In genomic region chr18:13801260-13801601, GRCh38 we compare ENCODE assay signal across 9 cellular contexts. TPM values are rescaled to one million over a fixed set of nuclear protein-coding genes. Genes with fewer than 3 reads are reported as not detected.
DNase-seq lines count a peak whose midpoint lies in the region; ATAC-seq, FAIRE-seq and TF ChIP-seq lines count a peak whose summit lies in the region.
"Had no signal": no experiment of that assay in that cellular context is flagged by ENCODE, and none has a peak within 500 bp of the region (broad histone marks: within the 10 kb centered on the region; RNA-seq: fewer than 3 reads in every experiment).

No MANE protein-coding gene starts in this region.

- peak overlapping the region; percentile 73 for H3K4me3 Mint-ChIP-seq in astrocyte (ENCODE audit: unreplicated experiment)

- H3K27me3 ChIP-seq in HUES64 (ENCODE audit: insufficient read depth, low read length) = peaks cover 22% of the 10 kb centered on the region
- H3K27me3 ChIP-seq in astrocyte (ENCODE audit: insufficient read depth, low read length) = no peaks in the 10 kb centered on the region
- H3K27me3 ChIP-seq in keratinocyte (ENCODE audit: control insufficient read depth, extremely low read depth, insufficient read depth, low read length) = no peaks in the 10 kb centered on the region

- H3K9ac ChIP-seq in HUES64 (ENCODE audit: low read depth, low read length) (peak overlapping the region; percentile 37; the same call in 1 of the 2 replicates), astrocyte (ENCODE audit: low read length) (no peak overlapping the region), keratinocyte (ENCODE audit: control insufficient read depth, extremely low read depth, insufficient read depth, low read length) (peak overlapping the region; percentile 41)

- peaks cover 12% of the 10 kb centered on the region for H3K27me3 Mint-ChIP-seq in astrocyte (ENCODE audit: low read depth, unreplicated experiment)

- H3K79me2 ChIP-seq in astrocyte (ENCODE audit: insufficient read depth, low read length) (no peaks in the 10 kb centered on the region), keratinocyte (ENCODE audit: control insufficient read depth, insufficient read depth, low read length) (no peaks in the 10 kb centered on the region)

- POLR2A ChIA-PET in HEK293T (lab: Yijun Ruan, JAX) = no interaction called here

- no peaks in the 10 kb centered on the region for H4K20me1 ChIP-seq in astrocyte (ENCODE audit: insufficient read depth, low read length)
- H4K20me1 ChIP-seq in keratinocyte (ENCODE audit: control insufficient read depth, extremely low read depth, insufficient read depth, low read length) = no peaks in the 10 kb centered on the region

- dilution Hi-C loops in keratinocyte (cut with MboI; ENCODE audit: extremely low pct_ligation_motif_present, low sequenced_read_pairs) = no loop called here

- DNase-seq in astrocyte (ENCODE audit: low read depth) (no peak), keratinocyte (ENCODE audit: low read depth, low spot score) (no peak), NCI-H2029 (lab: John Stamatoyannopoulos, UW) (no peak), HEK293T (ENCODE audit: extremely low spot score) (no peak)
- DNase-seq in stimulated activated naive CD8-positive, alpha-beta T cell treated with anti-CD3 and anti-CD28 coated beads, Interleukin-15, Interleukin-2, amounts not matched to agents 100 U/mL and 50 U/mL, for 24 hours = no peak
- DNase-seq: OCI-M1 had no signal

- H3K9me1 ChIP-seq in keratinocyte (ENCODE audit: control insufficient read depth, extremely low read depth, insufficient read depth, low read length) = no peaks in the 10 kb centered on the region

- H3K9me3 ChIP-seq in HUES64 (ENCODE audit: insufficient read depth, low read depth, low read length) (no peaks in the 10 kb centered on the region), astrocyte (ENCODE audit: insufficient read depth, low read depth, low read length) (no peaks in the 10 kb centered on the region), keratinocyte (ENCODE audit: control insufficient read depth, low read depth, low read length) (no peaks in the 10 kb centered on the region)
- H3K9me3 ChIP-seq: HAP-1 had no signal

- H2AFZ ChIP-seq in astrocyte (ENCODE audit: low read depth, low read length) = peak overlapping the region; percentile 71
- H2AFZ ChIP-seq in keratinocyte (ENCODE audit: control insufficient read depth, low read length) = peak overlapping the region; percentile 92

- CTCF ChIA-PET in HEK293T (lab: Yijun Ruan, JAX) = interaction anchor here (0.7 to 1.3 kb wide), 2 partner anchors 12 to 258 kb away, joined by 3 to 4 read pairs; no protein-coding TSS in a partner anchor

- H3K4me1 Mint-ChIP-seq in astrocyte (ENCODE audit: low read depth, unreplicated experiment) = peaks cover 11% of the 10 kb centered on the region

- H3K9me3 Mint-ChIP-seq in astrocyte (ENCODE audit: unreplicated experiment) = peaks cover 11% of the 10 kb centered on the region

- 0 out of 2 replicates have a peak, but pooled peaks cover 14% of the 10 kb centered on the region for H3K4me1 ChIP-seq in HUES64 (ENCODE audit: insufficient read depth, low read length)
- peaks cover 8% of the 10 kb centered on the region for H3K4me1 ChIP-seq in astrocyte (ENCODE audit: insufficient read depth, low read length)
- H3K4me1 ChIP-seq in keratinocyte (ENCODE audit: control insufficient read depth, extremely low read depth, insufficient read depth, low read length) = peaks cover 22% of the 10 kb centered on the region
- H3K4me1 ChIP-seq: HAP-1 had no signal

- H3K4me3 ChIP-seq in HUES64 (ENCODE audit: low read length) = peak overlapping the region; percentile 57
- H3K4me3 ChIP-seq in astrocyte (ENCODE audit: insufficient read depth, low read depth, low read length) = peak overlapping the region; percentile 44
- peak overlapping the region in 2 of 3 experiments; percentile 57 to 71 for H3K4me3 ChIP-seq in keratinocyte (ENCODE audit: control insufficient read depth in 2 of 3, extremely low read depth in 1 of 3, insufficient read depth in 2 of 3, low read depth in 1 of 3, low read length in 3 of 3)
- H3K4me3 ChIP-seq: HAP-1 had no signal

- FAIRE-seq in astrocyte (lab: Jason Lieb, UNC) (no peak), keratinocyte (lab: Jason Lieb, UNC) (no peak)

- H3K4me2 ChIP-seq in astrocyte (ENCODE audit: low read length) (peak overlapping the region; percentile 88), keratinocyte (ENCODE audit: control insufficient read depth, extremely low read depth, insufficient read depth, low read depth, low read length) (peak overlapping the region; percentile 91)

- H3K27ac ChIP-seq in HUES64 (ENCODE audit: low read depth, low read length) (no peak overlapping the region), astrocyte (ENCODE audit: low read depth, low read length) (no peak overlapping the region), keratinocyte (ENCODE audit: control insufficient read depth, insufficient read depth, low read length) (no peak overlapping the region)

- H3K36me3 ChIP-seq in HUES64 (ENCODE audit: insufficient read depth, low read length) = no peaks in the 10 kb centered on the region
- no peaks in the 10 kb centered on the region for H3K36me3 ChIP-seq in astrocyte (ENCODE audit: insufficient read depth, low read length)
- H3K36me3 ChIP-seq in keratinocyte (ENCODE audit: control insufficient read depth in 2 of 2, extremely low read depth in 1 of 2, insufficient read depth in 2 of 2, low read length in 2 of 2) = no peaks in the 10 kb centered on the region
- H3K36me3 ChIP-seq: HAP-1 had no signal

- H3K27ac Mint-ChIP-seq in astrocyte (ENCODE audit: unreplicated experiment) = no peak overlapping the region

- H3K36me3 Mint-ChIP-seq in astrocyte (ENCODE audit: low read depth, unreplicated experiment) = peaks cover 1% of the 10 kb centered on the region

- peak; percentile 12 for ATAC-seq in stimulated activated naive CD8-positive, alpha-beta T cell treated with anti-CD3 and anti-CD28 coated beads, Interleukin-15, Interleukin-2, amounts not matched to agents 100 U/mL and 50 U/mL, for 24 hours
- ATAC-seq in GM21423 (IDR thresholded peaks at IDR 0.05; ENCODE audit: unreplicated experiment) = no peak

- TF ChIP-seq CTCF in astrocyte (IDR thresholded peaks at IDR 0.05; ENCODE audit: insufficient read depth, low read depth, low read length) (no peak), keratinocyte (optimal IDR thresholded peaks at IDR 0.05 in 1 of 3, IDR thresholded peaks at IDR 0.05 in 1 of 3, conservative IDR thresholded peaks at IDR 0.05 in 1 of 3; ENCODE audit: extremely low read depth in 1 of 3, insufficient read depth in 2 of 3, low read length in 3 of 3) (no peak)

- 8% methylated on average over 14 of the region's 15 CpGs for WGBS in HUES64

TF ChIP-seq in HEK293T, 16 proteins besides CTCF, POLR2A, EP300 and RAD21:
- TF ChIP-seq LEF1 (IDR thresholded peaks at IDR 0.05; ENCODE audit: borderline replicate concordance) = no peak
- no peak for TF ChIP-seq NFRKB (IDR thresholded peaks at IDR 0.05)
- no peak for TF ChIP-seq SP1 (IDR thresholded peaks at IDR 0.05)
- TF ChIP-seq FOXK2 (IDR thresholded peaks at IDR 0.05) = no peak
- no peak for TF ChIP-seq ZNF384 (IDR thresholded peaks at IDR 0.05)
- no peak for TF ChIP-seq FOXA1 (IDR thresholded peaks at IDR 0.05)
- no peak for TF ChIP-seq TARDBP (IDR thresholded peaks at IDR 0.05)
- TF ChIP-seq BHLHE40 (IDR thresholded peaks at IDR 0.05; ENCODE audit: borderline replicate concordance) = no peak

RNA-seq across cellular contexts. Expression of gene MC5R, which starts 22.7 kb away (rescaled TPM):
- not detected for polyA plus RNA-seq in HUES64 (2013, experiment 1 of 2)
- 0.19 TPM for polyA plus RNA-seq in HUES64 (2013, experiment 2 of 2)
- total RNA-seq in astrocyte = 0.26 and 0.57 TPM in 2 replicates
- polyA plus RNA-seq in keratinocyte = not detected in 3 replicates
- polyA plus RNA-seq in keratinocyte (2011; ENCODE audit: low read depth) = not detected
- not detected in 2 replicates for polyA plus RNA-seq in keratinocyte (2011; cell fraction: cytosol; rRNA removed)
- not detected in 2 replicates for polyA plus RNA-seq in keratinocyte (2011; cell fraction: nucleus; rRNA removed)
- not detected in 2 replicates for polyA plus RNA-seq in keratinocyte (2012; ENCODE audit: low replicate concordance)
- polyA minus RNA-seq in keratinocyte = not detected in 3 replicates
- not detected for polyA minus RNA-seq in keratinocyte (2011; cell fraction: cytosol; rRNA and poly(A)+ RNA removed)
- polyA minus RNA-seq in keratinocyte (2011; cell fraction: nucleus; rRNA and poly(A)+ RNA removed) = not detected in 2 replicates
